ENCODE assay signal across 8 cellular contexts in the genomic region with DNA sequence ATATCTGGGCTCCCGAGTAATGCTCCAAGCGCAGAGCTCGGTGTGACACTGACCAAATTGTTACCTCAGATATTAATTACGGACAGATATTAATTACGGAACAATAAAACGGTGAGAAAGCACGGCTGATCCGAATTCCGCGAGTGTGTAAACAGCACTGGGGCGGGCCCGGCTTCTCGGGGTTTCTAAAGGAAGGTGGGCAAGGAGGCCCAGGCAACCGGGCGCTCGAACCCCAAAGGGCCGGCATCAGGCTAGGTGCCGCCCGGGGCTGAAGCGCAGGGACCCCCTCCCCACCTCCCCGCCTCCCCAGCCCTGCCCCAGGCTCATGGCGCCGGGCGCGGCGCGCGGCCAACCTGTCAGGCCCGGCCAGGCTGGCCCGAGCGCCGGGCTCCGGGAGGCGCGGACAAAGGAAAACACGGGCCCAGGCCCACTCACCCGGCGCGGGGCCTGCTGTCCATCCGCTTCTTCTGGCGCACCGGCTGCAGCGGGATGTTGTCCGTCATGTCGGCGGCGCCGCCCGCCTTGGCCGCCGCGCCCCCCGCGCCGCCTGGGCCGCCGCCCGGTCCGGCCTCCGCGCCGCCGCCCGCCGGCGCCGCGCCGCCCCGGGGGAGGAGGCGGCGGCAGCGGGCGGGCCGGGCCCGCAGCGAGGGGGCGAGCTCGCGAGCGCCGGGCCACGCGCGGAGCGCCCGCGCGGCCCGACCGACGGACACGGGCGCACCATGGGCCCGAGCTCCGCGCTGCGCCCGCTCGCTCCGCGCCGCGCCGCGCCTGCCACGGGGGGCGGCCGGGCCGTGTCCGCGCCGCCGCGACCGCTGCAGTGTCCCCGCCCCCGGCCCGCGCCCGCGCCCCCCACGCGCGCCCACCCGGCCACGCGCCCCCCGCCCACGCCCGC. TPM values are rescaled to one million over a fixed set of nuclear protein-coding genes. Genes with fewer than 3 reads are reported as not detected.
A peak's percentile ranks its signal among the peaks of the same experiment; 100 is the strongest.
DNase-seq lines count a peak whose midpoint lies in the region; ATAC-seq lines count a peak whose summit lies in the region.

ATP9A (minus strand) TSS at position 524 of the 892 bp plus-strand sequence; CDS start at position 503, 21 bp downstream.

- H3K9ac ChIP-seq in mucosa of stomach (ENCODE audit: low read length): peak within 1 kb of the TSS; percentile 88

- ATAC-seq in esophagus mucosa: peak; percentile 26
- no peak for ATAC-seq in GM18520 (IDR thresholded peaks at IDR 0.05; ENCODE audit: unreplicated experiment)

- H3K9me3 ChIP-seq in mucosa of stomach (ENCODE audit: control insufficient read depth, low read length): no peaks in the 10 kb centered on the region

- DNase-seq in NCI-H146 (lab: John Stamatoyannopoulos, UW): peak; percentile 57
- no peak for DNase-seq in NCI-H146 treated with DMSO at 0.1 percent for 48 hours (lab: John Stamatoyannopoulos, UW; ENCODE audit: unreplicated experiment)
- DNase-seq in SW480 (ENCODE audit: low spot score): peak; percentile 38
- no peak for DNase-seq in ureter (ENCODE audit: low spot score)
- DNase-seq in OCI-M2 (lab: John Stamatoyannopoulos, UW; ENCODE audit: unreplicated experiment): no peak

- no peaks in the 10 kb centered on the region for H3K36me3 ChIP-seq in mucosa of stomach (ENCODE audit: control insufficient read depth, insufficient read depth, low read length)

- no peaks in the 10 kb centered on the region for H3K27me3 ChIP-seq in mucosa of stomach (ENCODE audit: control insufficient read depth, insufficient read depth, low read length)

- peaks cover 6% of the 10 kb centered on the region for H3K4me1 ChIP-seq in mucosa of stomach (ENCODE audit: control insufficient read depth, insufficient read depth, low read length)

- H3K4me3 ChIP-seq in mucosa of stomach (ENCODE audit: low read length): peak within 1 kb of the TSS; percentile 79

RNA-seq across cellular contexts. Expression of gene ATP9A, which starts in this region (rescaled TPM):
- total RNA-seq in esophagus mucosa (29.3 TPM), ureter (64.5 TPM)

Comparison
In these comparisons a context has a peak if more than half of its experiments do, and no peak if none do; other contexts are left out.
1. DNase-seq: peak in NCI-H146 (single experiment) and SW480 (single experiment); none in NCI-H146 treated with DMSO at 0.1 percent for 48 hours (single experiment), ureter (single experiment) and OCI-M2 (single experiment).